Comparison of ENCODE assay signal across 20 cellular contexts in the genomic region with DNA sequence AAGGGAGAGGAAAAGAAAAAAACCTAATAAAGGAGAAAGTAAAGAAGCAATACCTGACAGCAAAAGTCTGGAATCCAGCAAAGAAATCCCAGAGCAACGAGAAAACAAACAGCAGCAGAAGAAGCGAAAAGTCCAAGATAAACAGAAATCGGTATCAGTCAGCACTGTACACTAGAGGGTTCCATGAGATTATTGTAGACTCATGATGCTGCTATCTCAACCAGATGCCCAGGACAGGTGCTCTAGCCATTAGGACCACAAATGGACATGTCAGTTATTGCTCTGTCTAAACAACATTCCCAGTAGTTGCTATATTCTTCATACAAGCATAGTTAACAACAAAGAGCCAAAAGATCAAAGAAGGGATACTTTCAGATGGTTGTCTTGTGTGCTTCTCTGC.
A peak's percentile ranks its signal among the peaks of the same experiment; 100 is the strongest.
DNase-seq lines count a peak whose midpoint lies in the region; ATAC-seq, FAIRE-seq and TF ChIP-seq lines count a peak whose summit lies in the region.
"Had no signal": no experiment of that assay in that cellular context is flagged by ENCODE, and none has a peak within 500 bp of the region (broad histone marks: within the 10 kb centered on the region; RNA-seq: fewer than 3 reads in every experiment).

No MANE protein-coding gene starts in this region.

- no peaks in the 10 kb centered on the region for H4K20me1 ChIP-seq in PC-9 (ENCODE audit: insufficient read depth)
- H4K20me1 ChIP-seq: BLaER1 treated with 17β-estradiol and CSF1 and Interleukin-3, amounts not matched to agents 10 nM and 100 nM had no signal

- H3K27ac ChIP-seq in PC-9: no peak overlapping the region
- no peak overlapping the region for H3K27ac ChIP-seq in psoas muscle
- no peak overlapping the region for H3K27ac ChIP-seq in heart right ventricle
- H3K27ac ChIP-seq: BLaER1 treated with 17β-estradiol and CSF1 and Interleukin-3, amounts not matched to agents 10 nM and 100 nM; HL-60 had no signal

- H3K9me2 ChIP-seq in PC-9 (ENCODE audit: insufficient read depth): no peaks in the 10 kb centered on the region

- no peaks in the 10 kb centered on the region for H3F3A ChIP-seq in PC-9 (ENCODE audit: insufficient read depth, low read depth)

- FAIRE-seq in GM12892 (lab: Jason Lieb, UNC): no peak
- FAIRE-seq: GM12891, GM18507, H54 had no signal

- H3K36me3 ChIP-seq in PC-9 (ENCODE audit: low read depth): no peaks in the 10 kb centered on the region
- peaks cover 0 to 5% of the 10 kb centered on the region in 2 donors for H3K36me3 ChIP-seq in psoas muscle (ENCODE audit: insufficient read depth in 1 of 2, low read depth in 1 of 2)
- H3K36me3 ChIP-seq in heart right ventricle: no peaks in the 10 kb centered on the region
- H3K36me3 ChIP-seq: BLaER1 treated with 17β-estradiol and CSF1 and Interleukin-3, amounts not matched to agents 10 nM and 100 nM had no signal

- POLR2A ChIA-PET in PC-9 (lab: Charles Lee; ENCODE audit: unreplicated experiment): no interaction called here

- no peak overlapping the region for H3K4me3 ChIP-seq in PC-9
- H3K4me3 ChIP-seq in psoas muscle: no peak overlapping the region
- H3K4me3 ChIP-seq in heart right ventricle: no peak overlapping the region
- H3K4me3 ChIP-seq: BLaER1 treated with 17β-estradiol and CSF1 and Interleukin-3, amounts not matched to agents 10 nM and 100 nM; GM23338 had no signal

- no peak for TF ChIP-seq POLR2A in GM12892 (IDR thresholded peaks at IDR 0.05; ENCODE audit: low read depth, low read length)

- 0 out of 2 replicates have a peak overlapping the region, but pooled peaks have one; percentile 13 for H2AFZ ChIP-seq in PC-9
- H2AFZ ChIP-seq: GM23338 had no signal

- no peak for TF ChIP-seq CTCF in PC-9 (conservative IDR thresholded peaks at IDR 0.05)
- no peak for TF ChIP-seq CTCF in psoas muscle (IDR thresholded peaks at IDR 0.05)
- no peak for TF ChIP-seq CTCF in heart right ventricle (IDR thresholded peaks at IDR 0.05)

- peak; percentile 89 for ATAC-seq in left lobe of liver
- ATAC-seq in psoas muscle: no peak
- ATAC-seq in heart right ventricle: no peak
- ATAC-seq: CD8-positive, alpha-beta T cell; GM23338 had no signal

- 82 to 86% (median 84%) methylated on average over 3 of the region's 3 CpGs for WGBS in psoas muscle, 3 donors
- 66 to 75% methylated on average over 3 of the region's 3 CpGs for WGBS in heart right ventricle, 2 donors

- DNase-seq in LHCN-M2 (ENCODE audit: low read depth) (peak; percentile 72), PC-9 (no peak), left lobe of liver (ENCODE audit: low spot score) (no peak), myocyte (ENCODE audit: low read depth) (peak; percentile 60), GM12892 (ENCODE audit: insufficient read length) (no peak), psoas muscle (no peak), heart right ventricle (no peak)
- DNase-seq: Calu3; CD8-positive, alpha-beta T cell; DMS53; DND-41; EL; HCEC 1CT; IMR-90 had no signal

- CTCF ChIA-PET in PC-9 (lab: Charles Lee): no interaction called here

- no TSS peak for BruUV-seq in PC-9 (replicated peaks; lab: Mats Ljungman, UMichigan)

- H3K4me2 ChIP-seq in PC-9: no peak overlapping the region
- H3K4me2 ChIP-seq: BLaER1 treated with 17β-estradiol and CSF1 and Interleukin-3, amounts not matched to agents 10 nM and 100 nM; GM23338 had no signal

- H3K9me3 ChIP-seq in PC-9 (ENCODE audit: insufficient read depth, low read depth) (no peaks in the 10 kb centered on the region), psoas muscle (no peaks in the 10 kb centered on the region), heart right ventricle (no peaks in the 10 kb centered on the region)
- H3K9me3 ChIP-seq: BLaER1 treated with 17β-estradiol and CSF1 and Interleukin-3, amounts not matched to agents 10 nM and 100 nM had no signal

- no peaks in the 10 kb centered on the region for H3K79me2 ChIP-seq in PC-9 (ENCODE audit: low read depth)

- H3K4me1 ChIP-seq in PC-9 (replicated peaks; ENCODE audit: insufficient read depth): no peaks in the 10 kb centered on the region
- peaks cover 20% of the 10 kb centered on the region for H3K4me1 ChIP-seq in psoas muscle
- peaks cover 0 to 37% (median 0%) of the 10 kb centered on the region in 9 donors for H3K4me1 ChIP-seq in heart right ventricle

- H3K27me3 ChIP-seq in PC-9 (ENCODE audit: insufficient read depth, low read depth) (no peaks in the 10 kb centered on the region), psoas muscle (ENCODE audit: insufficient read depth in 3 of 3, low read length in 2 of 3) (no peaks in the 10 kb centered on the region), heart right ventricle (no peaks in the 10 kb centered on the region)
- H3K27me3 ChIP-seq: BLaER1 treated with 17β-estradiol and CSF1 and Interleukin-3, amounts not matched to agents 10 nM and 100 nM had no signal

- intact Hi-C loops in PC-9 (cut with micrococcal nuclease; ENCODE audit: unreplicated experiment): no loop called here
- intact Hi-C loops in psoas muscle (cut with DNase I): no loop called here
- intact Hi-C loops in heart right ventricle (cut with DNase I): loop anchor here in 4 of 10 donors (10.0 kb wide), 2 partner anchors 69 to 391 kb away; a partner anchor contains a TSS

Comparison
In these comparisons a context has a peak if more than half of its experiments do, and no peak if none do; other contexts are left out.
1. DNase-seq: peak in LHCN-M2 (single experiment) and myocyte (single experiment); none in PC-9 (0 of 2), left lobe of liver (single experiment), GM12892 (single experiment), psoas muscle (0 of 2) and heart right ventricle (0 of 2).